In genomic region chr16:8806272-8806983, GRCh38 we compare ENCODE assay signal across 18 cellular contexts. TPM values are rescaled to one million over a fixed set of nuclear protein-coding genes. Genes with fewer than 3 reads are reported as not detected.
DNase-seq lines count a peak whose midpoint lies in the region; ATAC-seq and TF ChIP-seq lines count a peak whose summit lies in the region.
"Had no signal": no experiment of that assay in that cellular context is flagged by ENCODE, and none has a peak within 500 bp of the region (broad histone marks: within the 10 kb centered on the region; RNA-seq: fewer than 3 reads in every experiment).

No MANE protein-coding gene starts in this region.

- H3K27me3 ChIP-seq in HCT116 (ENCODE audit: insufficient read depth, low read length) (no peaks in the 10 kb centered on the region), trophoblast cell (ENCODE audit: insufficient read depth, low read length) (no peaks in the 10 kb centered on the region), vagina (no peaks in the 10 kb centered on the region)
- H3K27me3 ChIP-seq: MG63 had no signal

- TF ChIP-seq CTCF in HCT116 (IDR thresholded peaks at IDR 0.05 in 2 of 3, conservative IDR thresholded peaks at IDR 0.05 in 1 of 3; ENCODE audit: borderline replicate concordance in 1 of 3, insufficient read depth in 1 of 3, low read depth in 2 of 3, low read length in 2 of 3) = no peak
- no peak for TF ChIP-seq CTCF in vagina (IDR thresholded peaks at IDR 0.05)
- TF ChIP-seq CTCF in RWPE1 (conservative IDR thresholded peaks at IDR 0.05; ENCODE audit: low read depth) = no peak

- no peak overlapping the region for H4K91ac ChIP-seq in trophoblast cell (ENCODE audit: low read depth, low read length)

- no CpG with 5 or more reads among the region's 13 CpGs for WGBS in trophoblast cell (ENCODE audit: extremely low coverage, insufficient coverage, insufficient read length)

- RAD21 ChIA-PET in HCT116 (lab: Charles Lee; ENCODE audit: low non-redundant PET in 1 of 2, low total read pairs in 2 of 2, uncharacterized antibody in 2 of 2, unreplicated experiment in 2 of 2) = no interaction called here

- H4K8ac ChIP-seq in trophoblast cell (ENCODE audit: low read depth, low read length) = no peak overlapping the region

- intact Hi-C loops in HCT116 (cut with micrococcal nuclease) (no loop called here), vagina (cut with DNase I) (no loop called here)

- no peak for TF ChIP-seq RAD21 in HCT116 (IDR thresholded peaks at IDR 0.05; ENCODE audit: low read depth)

- peaks cover 14% of the 10 kb centered on the region for H3K36me3 Mint-ChIP-seq in T-helper 17 cell (ENCODE audit: low read depth)

- H3K4me3 ChIP-seq in HCT116 (replicated peaks in 1 of 2; ENCODE audit: low read depth in 1 of 2, low read length in 2 of 2) = no peak overlapping the region
- no peak overlapping the region for H3K4me3 ChIP-seq in trophoblast cell (ENCODE audit: low read depth, low read length)
- H3K4me3 ChIP-seq in vagina = no peak overlapping the region
- H3K4me3 ChIP-seq: MG63 had no signal

- POLR2A ChIA-PET in HCT116 (lab: Charles Lee) (no interaction called here), RWPE1 (lab: Yijun Ruan, JAX; ENCODE audit: low non-redundant PET) (no interaction called here)

- ATAC-seq in HCT116 (no peak), T-helper 17 cell (no peak)
- no peak for ATAC-seq in stimulated activated naive CD8-positive, alpha-beta T cell treated with anti-CD3 and anti-CD28 coated beads, Interleukin-15, amount 100 ng/mL, for 72 hours
- ATAC-seq: CD8-positive, alpha-beta T cell; Right ventricle myocardium inferior had no signal

- no peak overlapping the region for H3K18ac ChIP-seq in trophoblast cell (ENCODE audit: low read length)

- 0 out of 2 replicates have a peak, but pooled peaks cover 6% of the 10 kb centered on the region for H4K20me1 ChIP-seq in HCT116 (ENCODE audit: insufficient read depth)

- DNase-seq in HCT116 (ENCODE audit: low read depth, low spot score) (no peak), T-helper 17 cell (no peak), cerebellar cortex (ENCODE audit: low spot score) (peak; percentile 49), trophoblast cell (no peak), vagina (ENCODE audit: extremely low spot score in 2 of 2) (no peak), RWPE1 (ENCODE audit: low spot score) (no peak)
- DNase-seq in stimulated activated naive CD8-positive, alpha-beta T cell treated with anti-CD3 and anti-CD28 coated beads, Interleukin-15, amount 100 ng/mL, for 72 hours = no peak
- DNase-seq: CD8-positive, alpha-beta T cell; DMS79; HFFc6; Karpas-422; MG63; NCI-H1092; NCI-H146; NCI-H2081 treated with DMSO at 0.1 percent for 48 hours; NCI-H510A; NCI-H82 had no signal

- no peak overlapping the region for H3K4me2 ChIP-seq in HCT116 (ENCODE audit: low read length)
- H3K4me2 ChIP-seq in trophoblast cell (ENCODE audit: low read length) = no peak overlapping the region

- H3K36me3 ChIP-seq in HCT116 (ENCODE audit: control insufficient read depth in 1 of 2, insufficient read depth in 2 of 2, low read length in 2 of 2) (peaks cover 62 to 65% of the 10 kb centered on the region in 2 experiments), trophoblast cell (ENCODE audit: control insufficient read depth in 1 of 2, insufficient read depth in 2 of 2, low read length in 2 of 2) (peaks cover 55 to 76% of the 10 kb centered on the region in 2 experiments), vagina (peaks cover 0 to 86% of the 10 kb centered on the region in 2 donors)

- TF ChIP-seq POLR2A in HCT116 (IDR thresholded peaks at IDR 0.05; ENCODE audit: borderline replicate concordance, extremely low read depth, insufficient read depth, insufficient read length) = no peak
- no peak for TF ChIP-seq POLR2A in vagina (IDR thresholded peaks at IDR 0.05)

- no peak overlapping the region for H3K14ac ChIP-seq in trophoblast cell (ENCODE audit: low read length)

- no peak overlapping the region for H2BK12ac ChIP-seq in trophoblast cell (ENCODE audit: low read length)

- H3K27ac ChIP-seq in HCT116 (ENCODE audit: low read depth, low read length) (no peak overlapping the region), trophoblast cell (ENCODE audit: low read depth, low read length) (no peak overlapping the region), vagina (no peak overlapping the region), RWPE1 (no peak overlapping the region)

- no peak overlapping the region for H3K23ac ChIP-seq in trophoblast cell (ENCODE audit: low read length)

- peak overlapping the region; percentile 33 for H3K4ac ChIP-seq in trophoblast cell (ENCODE audit: low read depth, low read length)

- H2BK5ac ChIP-seq in trophoblast cell (ENCODE audit: low read depth, low read length, poor library complexity) = no peak overlapping the region

- BruUV-seq in HCT116 (replicated peaks; lab: Mats Ljungman, UMichigan) = TSS peak; percentile 1

- no peak overlapping the region for H4K12ac ChIP-seq in trophoblast cell (ENCODE audit: low read depth, low read length)

- no peaks in the 10 kb centered on the region for H3K9me3 Mint-ChIP-seq in stimulated activated naive CD8-positive, alpha-beta T cell treated with anti-CD3 and anti-CD28 coated beads, Interleukin-15, amount 100 ng/mL, for 72 hours
- H3K9me3 Mint-ChIP-seq: CD8-positive, alpha-beta T cell; HFFc6 had no signal

- H3K79me2 ChIP-seq in HCT116 (ENCODE audit: insufficient read depth, low read length) = peaks cover 88% of the 10 kb centered on the region
- no peaks in the 10 kb centered on the region for H3K79me2 ChIP-seq in trophoblast cell (ENCODE audit: control insufficient read depth, insufficient read depth, low read length, poor library complexity)

- CTCF ChIA-PET in HCT116 (lab: Charles Lee) = no interaction called here
- CTCF ChIA-PET in RWPE1 (lab: Yijun Ruan, JAX) = no interaction called here

- peak overlapping the region; percentile 29 for H3K27ac Mint-ChIP-seq in T-helper 17 cell
- H3K27ac Mint-ChIP-seq in stimulated activated naive CD8-positive, alpha-beta T cell treated with anti-CD3 and anti-CD28 coated beads, Interleukin-15, amount 100 ng/mL, for 72 hours = peak overlapping the region in 1 of 2 donors; percentile 61
- H3K27ac Mint-ChIP-seq: CD8-positive, alpha-beta T cell had no signal

- H3K27me3 Mint-ChIP-seq in T-helper 17 cell = no peaks in the 10 kb centered on the region
- H3K27me3 Mint-ChIP-seq in stimulated activated naive CD8-positive, alpha-beta T cell treated with anti-CD3 and anti-CD28 coated beads, Interleukin-15, amount 100 ng/mL, for 72 hours = no peaks in the 10 kb centered on the region

- no peak overlapping the region for H2AK5ac ChIP-seq in trophoblast cell (ENCODE audit: low read length)

- no peaks in the 10 kb centered on the region for H3K9me3 ChIP-seq in HCT116 (ENCODE audit: control insufficient read depth in 1 of 2, insufficient read depth in 1 of 2, low read depth in 1 of 2, low read length in 2 of 2)
- no peaks in the 10 kb centered on the region for H3K9me3 ChIP-seq in T-helper 17 cell (ENCODE audit: control insufficient read depth, low read length, poor library complexity, severe bottlenecking)
- H3K9me3 ChIP-seq in trophoblast cell (ENCODE audit: insufficient read depth, low read depth, low read length) = no peaks in the 10 kb centered on the region
- no peaks in the 10 kb centered on the region for H3K9me3 ChIP-seq in vagina
- H3K9me3 ChIP-seq: MG63 had no signal

- no peak overlapping the region for H2BK120ac ChIP-seq in trophoblast cell (ENCODE audit: insufficient read depth, low read length, poor library complexity)

- H3K4me1 ChIP-seq in HCT116 (ENCODE audit: control insufficient read depth in 1 of 2, insufficient read depth in 2 of 2, low read length in 2 of 2) (no peaks in the 10 kb centered on the region), trophoblast cell (ENCODE audit: control insufficient read depth in 1 of 2, insufficient read depth in 2 of 2, low read length in 2 of 2) (no peaks in the 10 kb centered on the region), vagina (no peaks in the 10 kb centered on the region)

- no peak overlapping the region for H2AFZ ChIP-seq in HCT116 (ENCODE audit: low read depth, low read length, poor library complexity, severe bottlenecking)
- H2AFZ ChIP-seq in trophoblast cell (ENCODE audit: insufficient read depth, low read length, poor library complexity) = no peak overlapping the region

- no peak overlapping the region for H3K4me3 Mint-ChIP-seq in T-helper 17 cell
- no peak overlapping the region for H3K4me3 Mint-ChIP-seq in stimulated activated naive CD8-positive, alpha-beta T cell treated with anti-CD3 and anti-CD28 coated beads, Interleukin-15, amount 100 ng/mL, for 72 hours
- H3K4me3 Mint-ChIP-seq: CD8-positive, alpha-beta T cell; HFFc6 had no signal

- H3K9ac ChIP-seq in HCT116 (ENCODE audit: low read length) (no peak overlapping the region), trophoblast cell (ENCODE audit: low read length) (no peak overlapping the region)

- H3K79me1 ChIP-seq in trophoblast cell (ENCODE audit: low read length) = no peaks in the 10 kb centered on the region

- H3K4me1 Mint-ChIP-seq in T-helper 17 cell = peaks cover 6% of the 10 kb centered on the region
- H3K4me1 Mint-ChIP-seq in stimulated activated naive CD8-positive, alpha-beta T cell treated with anti-CD3 and anti-CD28 coated beads, Interleukin-15, amount 100 ng/mL, for 72 hours = peaks cover 13% of the 10 kb centered on the region

- no peaks in the 10 kb centered on the region for H3K9me2 ChIP-seq in HCT116 (ENCODE audit: insufficient read depth)

TF ChIP-seq in HCT116, 20 proteins besides CTCF, POLR2A, EP300 and RAD21 (continues in another document):
- no peak for TF ChIP-seq EZH2phosphoT487 (IDR thresholded peaks at IDR 0.05; ENCODE audit: borderline replicate concordance)
- no peak for TF ChIP-seq ZBTB33 (IDR thresholded peaks at IDR 0.05; ENCODE audit: extremely low read depth, insufficient replicate concordance, low read length)
- TF ChIP-seq CBX3 (IDR thresholded peaks at IDR 0.05; ENCODE audit: low read depth) = no peak

RNA-seq across cellular contexts. Expression of gene PMM2, which starts 8.8 kb away (rescaled TPM):
- total RNA-seq in HCT116 (2021; ENCODE audit: unreplicated experiment) (53.3 TPM), T-helper 17 cell (10 to 100 TPM; 35.8 to 40.6 TPM), vagina (21.4 TPM)
- polyA plus RNA-seq in HCT116 (2012) = 21.7 and 22.6 TPM in 2 replicates
- polyA plus RNA-seq in trophoblast cell (2013) = 38.7 and 42.3 TPM in 2 replicates

RNA-seq across cellular contexts. Expression of gene TMEM186, which starts 9.0 kb away (rescaled TPM):
- 14.0 TPM for total RNA-seq in HCT116 (2021; ENCODE audit: unreplicated experiment)
- 12.5 and 13.2 TPM in 2 replicates for polyA plus RNA-seq in HCT116 (2012)
- total RNA-seq in T-helper 17 cell = 1 to 10 TPM; 2.4 to 3.5 TPM
- polyA plus RNA-seq in trophoblast cell (2013) = 6.2 and 6.3 TPM in 2 replicates
- total RNA-seq in vagina = 2.9 TPM
